ENCODE assay signal across 8 cellular contexts in the genomic region with DNA sequence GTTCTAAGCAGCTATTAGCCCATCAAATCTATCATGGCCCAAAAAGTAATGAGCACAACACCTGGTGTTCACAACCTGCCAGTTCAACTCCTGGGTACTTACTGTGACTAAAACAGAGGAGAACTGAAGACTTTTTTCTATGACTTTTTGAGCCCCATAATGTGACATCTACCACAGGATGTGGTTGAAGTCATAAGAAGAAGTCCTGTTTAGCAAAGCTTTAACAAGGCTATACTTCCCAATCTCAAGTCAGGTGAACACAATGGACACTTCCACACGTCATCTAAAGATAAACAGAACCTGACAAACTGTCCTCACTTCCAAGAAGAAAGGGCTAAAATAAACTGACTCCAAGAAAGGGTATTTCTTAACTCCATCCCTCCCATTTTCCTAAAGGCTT.
DNase-seq lines count a peak whose midpoint lies in the region; ATAC-seq and TF ChIP-seq lines count a peak whose summit lies in the region.
"Had no signal": no experiment of that assay in that cellular context is flagged by ENCODE, and none has a peak within 500 bp of the region (broad histone marks: within the 10 kb centered on the region; RNA-seq: fewer than 3 reads in every experiment).

No MANE protein-coding gene starts in this region.

- H3K27ac ChIP-seq in lower lobe of right lung (no peak overlapping the region), aorta (ENCODE audit: low read depth in 1 of 2, low read length in 2 of 2) (no peak overlapping the region), prostate gland (no peak overlapping the region)

- peak; percentile 76 for DNase-seq in Jurkat, Clone E6-1 (ENCODE audit: low read depth, low spot score)
- DNase-seq in lower lobe of right lung (no peak), aorta (no peak), prostate gland (ENCODE audit: low spot score) (no peak), NCI-H1092 (lab: John Stamatoyannopoulos, UW) (no peak)
- DNase-seq: nucleus accumbens had no signal

- H3K4me1 ChIP-seq in lower lobe of right lung (no peaks in the 10 kb centered on the region), aorta (ENCODE audit: control insufficient read depth in 1 of 2, insufficient read depth in 2 of 2, low read length in 2 of 2) (peaks cover 0 to 3% of the 10 kb centered on the region in 2 donors), prostate gland (replicated peaks) (no peaks in the 10 kb centered on the region)

- H3K36me3 ChIP-seq in lower lobe of right lung (peaks cover 28% of the 10 kb centered on the region), aorta (ENCODE audit: control insufficient read depth in 1 of 2, insufficient read depth in 2 of 2, low read length in 1 of 2) (no peaks in the 10 kb centered on the region), prostate gland (no peaks in the 10 kb centered on the region)

- no peaks in the 10 kb centered on the region for H3K27me3 ChIP-seq in lower lobe of right lung (ENCODE audit: low read depth)
- no peaks in the 10 kb centered on the region for H3K27me3 ChIP-seq in aorta (ENCODE audit: control insufficient read depth in 1 of 2, insufficient read depth in 2 of 2, low read length in 1 of 2)
- H3K27me3 ChIP-seq in prostate gland (replicated peaks; ENCODE audit: insufficient read depth) = no peaks in the 10 kb centered on the region

- no peak for TF ChIP-seq CTCF in lower lobe of right lung (IDR thresholded peaks at IDR 0.05)
- TF ChIP-seq CTCF in prostate gland (IDR thresholded peaks at IDR 0.05) = no peak

- 77 to 82% methylated on average over 1 of the region's 1 CpG for WGBS in aorta, 2 donors
- 28% methylated on average over 1 of the region's 1 CpG for WGBS in prostate gland

- intact Hi-C loops in lower lobe of right lung (cut with DNase I) = no loop called here
- intact Hi-C loops in aorta (cut with DNase I) = no loop called here
- intact Hi-C loops in prostate gland (cut with DNase I) = no loop called here

- ATAC-seq in GM18517 (IDR thresholded peaks at IDR 0.05; ENCODE audit: unreplicated experiment) (peak; percentile 70), GM21576 (IDR thresholded peaks at IDR 0.05; ENCODE audit: unreplicated experiment) (peak; percentile 89), lower lobe of right lung (peak; percentile 19 to 34), aorta (ENCODE audit: low FRiP score) (no peak)

- H3K4me3 ChIP-seq in Jurkat, Clone E6-1 (ENCODE audit: low read length) = no peak overlapping the region
- H3K4me3 ChIP-seq in lower lobe of right lung (no peak overlapping the region), aorta (ENCODE audit: low read length in 2 of 2) (no peak overlapping the region), prostate gland (no peak overlapping the region)

- H3K9me3 ChIP-seq in lower lobe of right lung (no peaks in the 10 kb centered on the region), aorta (ENCODE audit: control insufficient read depth, low read length) (no peaks in the 10 kb centered on the region), prostate gland (no peaks in the 10 kb centered on the region)

- no peak for TF ChIP-seq POLR2A in prostate gland (IDR thresholded peaks at IDR 0.05)
